In the genomic region with DNA sequence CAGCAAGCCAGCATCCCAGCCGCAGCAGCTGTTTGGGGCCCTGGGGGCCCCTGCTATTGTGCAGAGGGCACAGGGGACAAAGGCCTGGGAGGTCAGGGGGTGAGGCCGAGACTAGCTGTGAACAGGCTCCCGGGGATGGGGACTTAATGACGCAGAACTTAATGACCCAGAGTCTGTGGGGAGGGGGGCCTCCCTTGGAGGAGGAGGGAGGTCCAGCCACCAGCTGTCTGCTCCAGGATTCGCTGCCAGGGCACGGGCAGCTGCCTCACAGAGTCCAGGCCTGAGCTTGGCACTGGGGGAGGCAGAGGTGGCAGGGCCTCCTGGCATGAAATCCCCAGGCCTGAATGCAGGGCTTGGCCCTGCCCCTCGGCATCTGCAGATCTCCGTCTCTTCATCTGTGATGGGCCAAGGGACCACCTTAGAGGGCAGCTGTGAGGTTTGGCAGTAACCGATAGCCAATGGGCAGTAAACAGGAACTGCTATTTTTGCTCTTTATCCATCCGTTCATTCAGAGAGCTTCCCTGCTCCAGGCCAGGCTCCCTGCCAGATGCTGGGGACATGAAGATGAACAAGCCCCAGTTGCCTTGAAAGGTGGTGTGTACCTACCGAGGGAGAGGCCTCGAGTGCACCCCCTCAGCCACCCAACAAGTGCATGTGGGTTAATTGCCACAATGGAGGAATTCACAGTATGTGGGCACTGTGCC, we compare ENCODE assay signal across 14 cellular contexts. TPM values are rescaled to one million over a fixed set of nuclear protein-coding genes. Genes with fewer than 3 reads are reported as not detected.
A peak's percentile ranks its signal among the peaks of the same experiment; 100 is the strongest.
DNase-seq lines count a peak whose midpoint lies in the region; ATAC-seq and TF ChIP-seq lines count a peak whose summit lies in the region.
"Had no signal": no experiment of that assay in that cellular context is flagged by ENCODE, and none has a peak within 500 bp of the region (broad histone marks: within the 10 kb centered on the region; RNA-seq: fewer than 3 reads in every experiment).

No MANE protein-coding gene starts in this region.

- TF ChIP-seq CTCF in left ventricle myocardium inferior (IDR thresholded peaks at IDR 0.05; ENCODE audit: borderline replicate concordance) (no peak), suprapubic skin (IDR thresholded peaks at IDR 0.05) (no peak)

- no peaks in the 10 kb centered on the region for H3K36me3 Mint-ChIP-seq in stimulated activated naive B cell treated with anti-CD40 and anti-IgM and Interleukin-4, amounts not matched to agents 10 μg/mL and 1 μg/mL and 100 μg/mL, for 72 hours
- H3K36me3 Mint-ChIP-seq: CD8-positive, alpha-beta T cell had no signal

- 91% methylated on average over 4 of the region's 12 CpGs for WGBS in suprapubic skin

- H3K27me3 Mint-ChIP-seq in stimulated activated naive B cell treated with anti-CD40 and anti-IgM and Interleukin-4, amounts not matched to agents 10 μg/mL and 1 μg/mL and 100 μg/mL, for 72 hours, result peaks cover 21 to 51% of the 10 kb centered on the region in 2 donors

- intact Hi-C loops in left ventricle myocardium inferior (cut with micrococcal nuclease), result no loop called here

- no peak overlapping the region for H3K4me3 Mint-ChIP-seq in stimulated activated naive B cell treated with anti-CD40 and anti-IgM and Interleukin-4, amounts not matched to agents 10 μg/mL and 1 μg/mL and 100 μg/mL, for 72 hours
- H3K4me3 Mint-ChIP-seq: CD8-positive, alpha-beta T cell had no signal

- H3K4me1 ChIP-seq in left ventricle myocardium inferior (peaks cover 88% of the 10 kb centered on the region), suprapubic skin (peaks cover 33% of the 10 kb centered on the region)

- H3K27ac Mint-ChIP-seq in stimulated activated naive B cell treated with anti-CD40 and anti-IgM and Interleukin-4, amounts not matched to agents 10 μg/mL and 1 μg/mL and 100 μg/mL, for 72 hours, result no peak overlapping the region
- H3K27ac Mint-ChIP-seq: CD8-positive, alpha-beta T cell; progenitor cell of endocrine pancreas had no signal

- H3K36me3 ChIP-seq in left ventricle myocardium inferior (no peaks in the 10 kb centered on the region), suprapubic skin (no peaks in the 10 kb centered on the region)
- H3K36me3 ChIP-seq: SJSA1 had no signal

- TF ChIP-seq EP300 in suprapubic skin (IDR thresholded peaks at IDR 0.05), result no peak

- H3K4me3 ChIP-seq in left ventricle myocardium inferior (peak overlapping the region; percentile 10), suprapubic skin (no peak overlapping the region)
- H3K4me3 ChIP-seq: lung, SJSA1 had no signal

- ATAC-seq in SK-N-SH treated with all-trans-retinoic acid at 6 μM for 48 hours (peak; percentile 5; the same call in 1 of the 3 replicates), HG02623 (IDR thresholded peaks at IDR 0.05; ENCODE audit: unreplicated experiment) (no peak), GM21515 (IDR thresholded peaks at IDR 0.05; ENCODE audit: unreplicated experiment) (no peak)
- ATAC-seq in stimulated activated naive B cell treated with anti-CD40 and anti-IgM and Interleukin-4, amounts not matched to agents 10 μg/mL and 1 μg/mL and 100 μg/mL, for 72 hours (replicated peaks), result no peak
- ATAC-seq: CD8-positive, alpha-beta T cell had no signal

- H3K9me3 Mint-ChIP-seq in stimulated activated naive B cell treated with anti-CD40 and anti-IgM and Interleukin-4, amounts not matched to agents 10 μg/mL and 1 μg/mL and 100 μg/mL, for 72 hours, result no peaks in the 10 kb centered on the region
- H3K9me3 Mint-ChIP-seq: CD8-positive, alpha-beta T cell had no signal

- H3K9me3 ChIP-seq in left ventricle myocardium inferior (replicated peaks), result no peaks in the 10 kb centered on the region
- H3K9me3 ChIP-seq in suprapubic skin, result no peaks in the 10 kb centered on the region
- H3K9me3 ChIP-seq: SJSA1 had no signal

- peak overlapping the region; percentile 93 for H3K27ac ChIP-seq in left ventricle myocardium inferior (replicated peaks)
- no peak overlapping the region for H3K27ac ChIP-seq in suprapubic skin
- H3K27ac ChIP-seq: SJSA1 had no signal

- DNase-seq in NCI-H1092 treated with DMSO at 0.1 percent for 48 hours (lab: John Stamatoyannopoulos, UW) (peak; percentile 50), left ventricle myocardium inferior (peak; percentile 57), putamen (ENCODE audit: low spot score) (peak; percentile 91), suprapubic skin (ENCODE audit: low spot score in 2 of 2) (no peak)
- DNase-seq in stimulated activated naive B cell treated with anti-CD40 and anti-IgM and Interleukin-4, amounts not matched to agents 10 μg/mL and 1 μg/mL and 100 μg/mL, for 72 hours, result no peak
- DNase-seq: aorta; CD8-positive, alpha-beta T cell; NCI-H774 had no signal

- peaks cover 14% of the 10 kb centered on the region for H3K27me3 ChIP-seq in left ventricle myocardium inferior (ENCODE audit: low read depth)
- peaks cover 22% of the 10 kb centered on the region for H3K27me3 ChIP-seq in suprapubic skin
- H3K27me3 ChIP-seq: SJSA1 had no signal

- H3K4me1 Mint-ChIP-seq in stimulated activated naive B cell treated with anti-CD40 and anti-IgM and Interleukin-4, amounts not matched to agents 10 μg/mL and 1 μg/mL and 100 μg/mL, for 72 hours, result peaks cover 2 to 12% of the 10 kb centered on the region in 2 donors

- TF ChIP-seq POLR2A in suprapubic skin (IDR thresholded peaks at IDR 0.05), result no peak

TF ChIP-seq in SK-N-SH treated with all-trans-retinoic acid at 6 μM for 48 hours, 23 proteins besides CTCF, POLR2A, EP300 and RAD21:
- TF ChIP-seq TCF4 (CRISPR knock-in tag; IDR thresholded peaks at IDR 0.05; ENCODE audit: borderline replicate concordance) (no peak), ESRRG (CRISPR knock-in tag; IDR thresholded peaks at IDR 0.05) (no peak), RARB (CRISPR knock-in tag; IDR thresholded peaks at IDR 0.05) (no peak), CSDC2 (CRISPR knock-in tag; IDR thresholded peaks at IDR 0.05) (no peak)
- TF ChIP-seq, protein P1, sequence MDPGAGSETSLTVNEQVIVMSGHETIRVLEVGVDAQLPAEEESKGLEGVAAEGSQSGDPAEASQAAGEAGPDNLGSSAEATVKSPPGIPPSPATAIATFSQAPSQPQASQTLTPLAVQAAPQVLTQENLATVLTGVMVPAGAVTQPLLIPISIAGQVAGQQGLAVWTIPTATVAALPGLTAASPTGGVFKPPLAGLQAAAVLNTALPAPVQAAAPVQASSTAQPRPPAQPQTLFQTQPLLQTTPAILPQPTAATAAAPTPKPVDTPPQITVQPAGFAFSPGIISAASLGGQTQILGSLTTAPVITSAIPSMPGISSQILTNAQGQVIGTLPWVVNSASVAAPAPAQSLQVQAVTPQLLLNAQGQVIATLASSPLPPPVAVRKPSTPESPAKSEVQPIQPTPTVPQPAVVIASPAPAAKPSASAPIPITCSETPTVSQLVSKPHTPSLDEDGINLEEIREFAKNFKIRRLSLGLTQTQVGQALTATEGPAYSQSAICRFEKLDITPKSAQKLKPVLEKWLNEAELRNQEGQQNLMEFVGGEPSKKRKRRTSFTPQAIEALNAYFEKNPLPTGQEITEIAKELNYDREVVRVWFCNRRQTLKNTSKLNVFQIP (CRISPR knock-in tag; IDR thresholded peaks at IDR 0.05; ENCODE audit: borderline replicate concordance, low read depth), result no peak

RNA-seq across cellular contexts. Expression of a gene that starts 6.7 kb away (rescaled TPM):
- 20.0 TPM for total RNA-seq in left ventricle myocardium inferior
- total RNA-seq in suprapubic skin, result 1 to 10 TPM; 3.9 to 8.5 (median 6.6) TPM

Comparison
In these comparisons a context has a peak if more than half of its experiments do, and no peak if none do; other contexts are left out.
1. DNase-seq: peak in NCI-H1092 treated with DMSO at 0.1 percent for 48 hours (single experiment), left ventricle myocardium inferior (single experiment) and putamen (single experiment); none in suprapubic skin (0 of 2) and stimulated activated naive B cell treated with anti-CD40 and anti-IgM and Interleukin-4, amounts not matched to agents 10 μg/mL and 1 μg/mL and 100 μg/mL, for 72 hours (single experiment).